ENCODE assay signal across 29 cellular contexts in genomic region chr10:125409756-125410155, GRCh38.
"Had no signal": no experiment of that assay in that cellular context is flagged by ENCODE, and none has a peak within 500 bp of the region (broad histone marks: within the 10 kb centered on the region; RNA-seq: fewer than 3 reads in every experiment).

No MANE protein-coding gene starts in this region.

- H3K9ac ChIP-seq: parathyroid adenoma had no signal

- H3K4me1 Mint-ChIP-seq: activated CD4-positive, alpha-beta memory T cell treated with anti-CD3 and anti-CD28 coated beads, Interleukin-2, amount 10 ng/mL, durations not matched to agents 7 days and 5 days; activated CD4-positive, alpha-beta T cell treated with anti-CD3 and anti-CD28 coated beads, Interleukin-2, amount 10 ng/mL, durations not matched to agents 7 days and 5 days; central memory CD8-positive, alpha-beta T cell; naive thymus-derived CD4-positive, alpha-beta T cell had no signal

- H3K27me3 Mint-ChIP-seq: activated CD4-positive, alpha-beta memory T cell treated with anti-CD3 and anti-CD28 coated beads, Interleukin-2, amount 10 ng/mL, durations not matched to agents 7 days and 5 days; activated CD4-positive, alpha-beta T cell treated with anti-CD3 and anti-CD28 coated beads, Interleukin-2, amount 10 ng/mL, durations not matched to agents 7 days and 5 days; dendritic cell treated with granulocyte-macrophage colony-stimulating factor and Interleukin-4, amounts not matched to agents 40 ng/mL and 50 ng/mL, for 4 days had no signal

- H3K9me3 Mint-ChIP-seq: activated CD4-positive, alpha-beta memory T cell treated with anti-CD3 and anti-CD28 coated beads, Interleukin-2, amount 10 ng/mL, durations not matched to agents 7 days and 5 days; activated CD4-positive, alpha-beta T cell treated with anti-CD3 and anti-CD28 coated beads, Interleukin-2, amount 10 ng/mL, durations not matched to agents 7 days and 5 days; endodermal cell had no signal

- H3K4me3 ChIP-seq: breast epithelium, esophagus muscularis mucosa, gastrocnemius medialis, hepatocyte, psoas muscle, suprapubic skin, tibial artery, upper lobe of right lung had no signal

- H3K79me2 ChIP-seq: hepatocyte, parathyroid adenoma had no signal

- H3K4me2 ChIP-seq: hepatocyte had no signal

- H3K4me3 Mint-ChIP-seq: activated CD4-positive, alpha-beta memory T cell treated with anti-CD3 and anti-CD28 coated beads, Interleukin-2, amount 10 ng/mL, durations not matched to agents 7 days and 5 days; activated CD4-positive, alpha-beta T cell treated with anti-CD3 and anti-CD28 coated beads, Interleukin-2, amount 10 ng/mL, durations not matched to agents 7 days and 5 days; activated T-cell treated with anti-CD3 and anti-CD28 coated beads, Interleukin-2, amount 50 U/mL, for 24 hours; central memory CD8-positive, alpha-beta T cell; dendritic cell treated with granulocyte-macrophage colony-stimulating factor and Interleukin-4, amounts not matched to agents 40 ng/mL and 50 ng/mL, for 4 days; endodermal cell; naive thymus-derived CD4-positive, alpha-beta T cell had no signal

- H2AFZ ChIP-seq: hepatocyte, parathyroid adenoma had no signal

- H3K9me3 ChIP-seq: breast epithelium, gastrocnemius medialis, psoas muscle, suprapubic skin, tibial artery, upper lobe of right lung had no signal

- ATAC-seq: gastrocnemius medialis; left cardiac atrium; left ventricle myocardium superior; naive thymus-derived CD4-positive, alpha-beta T cell; psoas muscle; upper lobe of right lung had no signal

- H3K27me3 ChIP-seq: esophagus muscularis mucosa, gastrocnemius medialis, hepatocyte had no signal

- H3K36me3 ChIP-seq: breast epithelium, esophagus muscularis mucosa, gastrocnemius medialis, suprapubic skin, tibial artery, upper lobe of right lung had no signal

- H3K36me3 Mint-ChIP-seq: naive thymus-derived CD4-positive, alpha-beta T cell had no signal

- FAIRE-seq: TTC549 had no signal

- H3K27ac Mint-ChIP-seq: activated CD4-positive, alpha-beta memory T cell treated with anti-CD3 and anti-CD28 coated beads, Interleukin-2, amount 10 ng/mL, durations not matched to agents 7 days and 5 days; activated CD4-positive, alpha-beta T cell treated with anti-CD3 and anti-CD28 coated beads, Interleukin-2, amount 10 ng/mL, durations not matched to agents 7 days and 5 days; activated T-cell treated with anti-CD3 and anti-CD28 coated beads, Interleukin-2, amount 50 U/mL, for 24 hours; dendritic cell treated with granulocyte-macrophage colony-stimulating factor and Interleukin-4, amounts not matched to agents 40 ng/mL and 50 ng/mL, for 4 days; endodermal cell; naive thymus-derived CD4-positive, alpha-beta T cell had no signal

- DNase-seq: activated CD4-positive, alpha-beta memory T cell treated with anti-CD3 and anti-CD28 coated beads, Interleukin-2, amount 10 ng/mL, durations not matched to agents 7 days and 5 days; activated CD4-positive, alpha-beta T cell treated with anti-CD3 and anti-CD28 coated beads, Interleukin-2, amount 10 ng/mL, durations not matched to agents 7 days and 5 days; activated CD4-positive, CD25-positive, alpha-beta regulatory T cell treated with anti-CD3 and anti-CD28 coated beads, Interleukin-2, amount 50 U/mL, for 72 hours; activated CD8-positive, alpha-beta memory T cell treated with anti-CD3 and anti-CD28 coated beads, Interleukin-2, amount 50 U/mL, for 48 hours; activated gamma-delta T cell; activated naive CD4-positive, alpha-beta T cell treated with anti-CD3 and anti-CD28 coated beads, Interleukin-2, amount 50 U/mL, for 16 hours; activated T-cell treated with anti-CD3 and anti-CD28 coated beads, Interleukin-2, amount 50 U/mL, for 24 hours; amniotic stem cell; endodermal cell; gastrocnemius medialis; islet precursor cell; left cardiac atrium; left ventricle myocardium superior; midbrain; naive thymus-derived CD4-positive, alpha-beta T cell; nucleus accumbens; psoas muscle; stimulated activated CD4-positive, alpha-beta T cell treated with anti-CD3 and anti-CD28 coated beads, Interleukin-15, amount 100 ng/mL, for 24 hours; stimulated activated naive CD4-positive, alpha-beta T cell; tibial artery; upper lobe of right lung had no signal

- H3K27ac ChIP-seq: breast epithelium, esophagus muscularis mucosa, gastrocnemius medialis, hepatocyte, parathyroid adenoma, psoas muscle, suprapubic skin, tibial artery, upper lobe of right lung had no signal

- H3K4me1 ChIP-seq: breast epithelium, gastrocnemius medialis, parathyroid adenoma, psoas muscle, suprapubic skin, tibial artery, upper lobe of right lung had no signal
